In genomic region chr14:105863296-105864108, GRCh38 we compare ENCODE assay signal across 9 cellular contexts.
DNase-seq lines count a peak whose midpoint lies in the region; ATAC-seq and TF ChIP-seq lines count a peak whose summit lies in the region.
"Had no signal": no experiment of that assay in that cellular context is flagged by ENCODE, and none has a peak within 500 bp of the region (broad histone marks: within the 10 kb centered on the region; RNA-seq: fewer than 3 reads in every experiment).

No MANE protein-coding gene starts in this region.

- no peaks in the 10 kb centered on the region for H3K9me3 ChIP-seq in OCI-LY1 (ENCODE audit: low read length)
- H3K9me3 ChIP-seq: HAP-1 had no signal

- H4K20me1 ChIP-seq in OCI-LY1 (ENCODE audit: insufficient read depth, low read length): no peaks in the 10 kb centered on the region

- DNase-seq in ecto neural progenitor cell (ENCODE audit: low spot score) (peak; percentile 28), NCI-H526 treated with DMSO at 0.1 percent for 48 hours (lab: John Stamatoyannopoulos, UW) (no peak), RWPE1 (ENCODE audit: low spot score) (no peak)
- DNase-seq in stimulated activated CD8-positive, alpha-beta memory T cell treated with anti-CD3 and anti-CD28 coated beads, Interleukin-4, amount 100 ng/mL, for 48 hours: peak; percentile 21
- DNase-seq: T-helper 9 cell had no signal

- no peak overlapping the region for H2AFZ ChIP-seq in OCI-LY1 (ENCODE audit: low read length)

- no peaks in the 10 kb centered on the region for H3K27me3 ChIP-seq in OCI-LY1 (ENCODE audit: insufficient read depth, low read length)

- peaks cover 22% of the 10 kb centered on the region for H3K4me1 ChIP-seq in OCI-LY1 (ENCODE audit: insufficient read depth, low read length, severe bottlenecking)
- H3K4me1 ChIP-seq: HAP-1 had no signal

- H3K4me2 ChIP-seq in OCI-LY1 (ENCODE audit: low read length): peak overlapping the region; percentile 85

- H3F3A ChIP-seq in OCI-LY1 (ENCODE audit: insufficient read depth, low read length): peaks cover 9% of the 10 kb centered on the region

- POLR2A ChIA-PET in RWPE1 (lab: Yijun Ruan, JAX; ENCODE audit: low non-redundant PET): no interaction called here

- ATAC-seq in HG02623 (IDR thresholded peaks at IDR 0.05; ENCODE audit: unreplicated experiment): no peak

- H3K36me3 ChIP-seq in OCI-LY1 (ENCODE audit: insufficient read depth, low read length): peaks cover 30% of the 10 kb centered on the region
- H3K36me3 ChIP-seq: HAP-1 had no signal

- no peaks in the 10 kb centered on the region for H3K9me2 ChIP-seq in OCI-LY1 (ENCODE audit: low read depth, low read length)

- H3K27ac ChIP-seq in OCI-LY1 (ENCODE audit: low read depth, low read length, poor library complexity, severe bottlenecking) (peak overlapping the region; percentile 100), RWPE1 (no peak overlapping the region)

- peaks cover 6% of the 10 kb centered on the region for H3K79me2 ChIP-seq in OCI-LY1 (ENCODE audit: insufficient read depth, low read length)

- CTCF ChIA-PET in RWPE1 (lab: Yijun Ruan, JAX): no interaction called here

- TF ChIP-seq CTCF in GM12873 (IDR thresholded peaks at IDR 0.05; ENCODE audit: insufficient read depth, low read depth, low read length, missing control alignments): peak; percentile 0
- TF ChIP-seq CTCF in OCI-LY1 (IDR thresholded peaks at IDR 0.05; ENCODE audit: low read length): no peak
- no peak for TF ChIP-seq CTCF in RWPE1 (conservative IDR thresholded peaks at IDR 0.05; ENCODE audit: low read depth)

- peak overlapping the region; percentile 82 for H3K4me3 ChIP-seq in OCI-LY1 (ENCODE audit: low read depth, low read length, poor library complexity, severe bottlenecking)
- H3K4me3 ChIP-seq: HAP-1 had no signal

- H3K9ac ChIP-seq in OCI-LY1 (ENCODE audit: low read length): peak overlapping the region; percentile 99

Comparison
In these comparisons a context has a peak if more than half of its experiments do, and no peak if none do; other contexts are left out.
1. DNase-seq: peak in ecto neural progenitor cell (single experiment) and stimulated activated CD8-positive, alpha-beta memory T cell treated with anti-CD3 and anti-CD28 coated beads, Interleukin-4, amount 100 ng/mL, for 48 hours (single experiment); none in NCI-H526 treated with DMSO at 0.1 percent for 48 hours (single experiment) and RWPE1 (single experiment).